In the genomic region with DNA sequence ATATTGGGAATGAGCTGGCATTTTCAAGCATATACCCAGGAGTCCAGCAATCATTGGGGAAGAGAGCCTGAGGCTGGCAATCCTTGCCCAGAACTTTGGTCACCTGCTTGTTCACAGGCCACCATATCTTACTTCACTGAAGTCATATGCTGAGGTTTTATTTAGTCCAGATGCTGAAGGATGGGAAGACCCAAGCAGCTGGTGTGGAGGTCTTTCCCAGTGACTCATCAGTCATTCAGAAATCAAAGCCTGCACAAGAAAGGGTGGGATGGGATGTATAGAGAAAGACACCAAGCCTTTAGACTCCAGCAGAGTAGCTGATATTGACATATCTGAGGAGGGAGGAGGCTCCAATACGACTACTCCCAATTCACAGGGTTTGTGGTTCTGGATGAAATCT, we compare ENCODE assay signal across 23 cellular contexts. TPM values are rescaled to one million over a fixed set of nuclear protein-coding genes. Genes with fewer than 3 reads are reported as not detected.
DNase-seq lines count a peak whose midpoint lies in the region; ATAC-seq and TF ChIP-seq lines count a peak whose summit lies in the region.
"Had no signal": no experiment of that assay in that cellular context is flagged by ENCODE, and none has a peak within 500 bp of the region (broad histone marks: within the 10 kb centered on the region; RNA-seq: fewer than 3 reads in every experiment).

No MANE protein-coding gene starts in this region.

- no peak overlapping the region for H3K14ac ChIP-seq in IMR-90 (replicated peaks; ENCODE audit: low read depth, low read length)

- H2BK15ac ChIP-seq in IMR-90 (ENCODE audit: low read depth, low read length) = peak overlapping the region; percentile 46; the same call in 1 of the 3 replicates

- no peak overlapping the region for H3K9ac ChIP-seq in IMR-90 (ENCODE audit: low read depth, low read length)
- H3K9ac ChIP-seq: KMS-11, neural progenitor cell had no signal

- DNase-seq in IMR-90 (peak; percentile 76), brain pericyte (ENCODE audit: low read depth, low spot score) (peak; percentile 15), iris pigment epithelial cell (ENCODE audit: low read depth) (peak; percentile 39), T-helper 2 cell (no peak), left cardiac atrium (no peak)
- DNase-seq: activated CD4-positive, CD25-positive, alpha-beta regulatory T cell treated with anti-CD3 and anti-CD28 coated beads, Interleukin-2, amount 50 U/mL, for 72 hours; activated naive CD4-positive, alpha-beta T cell; activated T-cell treated with anti-CD3 and anti-CD28 coated beads, Interleukin-2, amount 50 U/mL, for 24 hours; anterior cingulate cortex; DMS153; effector CD8-positive, alpha-beta T cell; heart right ventricle; left ventricle myocardium superior; NCI-H1092; NCI-H1930; psoas muscle; small intestine had no signal

- no peak for TF ChIP-seq RAD21 in IMR-90 (IDR thresholded peaks at IDR 0.05; ENCODE audit: low read length)

- H3K23ac ChIP-seq in IMR-90 (ENCODE audit: low read depth, low read length) = no peak overlapping the region

- H3K79me2 ChIP-seq in ACC112 (ENCODE audit: control insufficient read depth, insufficient read depth, low read length, unreplicated experiment) = no peaks in the 10 kb centered on the region

- CTCF ChIA-PET in IMR-90 (lab: Yijun Ruan, JAX) = no interaction called here

- H3K36me3 ChIP-seq in ACC112 (ENCODE audit: insufficient read depth, low read length) (no peaks in the 10 kb centered on the region), IMR-90 (ENCODE audit: control insufficient read depth, insufficient read depth, low read length) (no peaks in the 10 kb centered on the region)
- H3K36me3 ChIP-seq: esophagus muscularis mucosa, heart right ventricle, neural progenitor cell had no signal

- H3K9me1 ChIP-seq in IMR-90 (ENCODE audit: insufficient read depth, low read length) = no peaks in the 10 kb centered on the region

- peak; percentile 15 for ATAC-seq in IMR-90 (ENCODE audit: low read depth)
- ATAC-seq in GM18909 (IDR thresholded peaks at IDR 0.05; ENCODE audit: poor library complexity, unreplicated experiment) = no peak
- ATAC-seq in left cardiac atrium = no peak
- ATAC-seq in HG03460 (IDR thresholded peaks at IDR 0.05; ENCODE audit: unreplicated experiment) = no peak
- ATAC-seq: left ventricle myocardium superior, psoas muscle had no signal

- no peak overlapping the region for H4K8ac ChIP-seq in IMR-90 (ENCODE audit: low read depth in 2 of 2, low read length in 2 of 2)

- intact Hi-C loops in IMR-90 (cut with micrococcal nuclease) (loop anchor here (5.0 kb wide), 1 partner anchor 34 kb away; no protein-coding TSS in a partner anchor), left cardiac atrium (cut with DNase I) (no loop called here)

- H3K4ac ChIP-seq in IMR-90 (ENCODE audit: low read depth, low read length) = no peak overlapping the region

- no peak overlapping the region for H3K4me2 ChIP-seq in IMR-90 (ENCODE audit: low read depth, low read length)
- H3K4me2 ChIP-seq: KMS-11, neural progenitor cell had no signal

- H2BK20ac ChIP-seq in IMR-90 (ENCODE audit: low read depth, low read length) = no peak overlapping the region; the same call in 1 of the 2 replicates

- peak overlapping the region; percentile 14; the same call in 1 of the 2 replicates for H4K91ac ChIP-seq in IMR-90 (ENCODE audit: insufficient read depth, low read depth, low read length)

- H3K18ac ChIP-seq in IMR-90 (ENCODE audit: low read depth, low read length) = no peak overlapping the region

- no peaks in the 10 kb centered on the region for H4K20me1 ChIP-seq in IMR-90 (ENCODE audit: insufficient read depth, low read length)

- H2BK120ac ChIP-seq in IMR-90 (ENCODE audit: low read depth, low read length) = 0 out of 2 replicates have a peak overlapping the region, but pooled peaks have one; percentile 10

- in situ Hi-C loops in IMR-90 (cut with MboI; ENCODE audit: low sequenced_read_pairs) = no loop called here

- H2AK9ac ChIP-seq in IMR-90 (replicated peaks; ENCODE audit: low read depth, low read length, poor library complexity) = no peak overlapping the region

- H2AK5ac ChIP-seq in IMR-90 (ENCODE audit: low read depth, low read length) = peak overlapping the region; percentile 15; the same call in 1 of the 2 replicates

- POLR2A ChIA-PET in IMR-90 (lab: Charles Lee; ENCODE audit: unreplicated experiment) = no interaction called here

- H3K27me3 ChIP-seq in ACC112 (ENCODE audit: insufficient read depth, low read length) (no peaks in the 10 kb centered on the region), IMR-90 (ENCODE audit: control insufficient read depth, insufficient read depth, low read length) (no peaks in the 10 kb centered on the region; the same call in 1 of the 2 replicates)
- H3K27me3 ChIP-seq: esophagus muscularis mucosa, heart right ventricle, neural progenitor cell had no signal

- no peak for TF ChIP-seq POLR2A in IMR-90 (IDR thresholded peaks at IDR 0.05; ENCODE audit: low read depth, low read length)

- no peak overlapping the region for H2BK5ac ChIP-seq in IMR-90 (ENCODE audit: low read depth, low read length, poor library complexity, severe bottlenecking)

- H3K27ac ChIP-seq in ACC112 (ENCODE audit: low read depth, low read length) (peak overlapping the region; percentile 84), IMR-90 (ENCODE audit: insufficient read depth, low read length) (no peak overlapping the region)
- H3K27ac ChIP-seq: esophagus muscularis mucosa, KMS-11, neural progenitor cell, psoas muscle had no signal

- dilution Hi-C loops in IMR-90 (cut with HindIII; ENCODE audit: low sequenced_read_pairs, unreplicated experiment) = no loop called here

- H2AFZ ChIP-seq in ACC112 (ENCODE audit: low read length, unreplicated experiment) (no peak overlapping the region), IMR-90 (replicated peaks; ENCODE audit: low read length, poor library complexity) (no peak overlapping the region)
- H2AFZ ChIP-seq: neural progenitor cell had no signal

- H3K4me1 ChIP-seq in ACC112 (ENCODE audit: control insufficient read depth, insufficient read depth, low read length, unreplicated experiment) (peaks cover 41% of the 10 kb centered on the region), IMR-90 (ENCODE audit: control insufficient read depth, insufficient read depth, low read length) (peaks cover 3% of the 10 kb centered on the region; the same call in 1 of the 2 replicates)
- H3K4me1 ChIP-seq: esophagus muscularis mucosa, neural progenitor cell, psoas muscle had no signal

- no peaks in the 10 kb centered on the region for H3K9me3 ChIP-seq in IMR-90 (ENCODE audit: control insufficient read depth, insufficient read depth, low read length)
- H3K9me3 ChIP-seq: esophagus muscularis mucosa, heart right ventricle, psoas muscle had no signal

- no TSS peak for BruUV-seq in IMR-90 (replicated peaks; lab: Mats Ljungman, UMichigan)

- WGBS in IMR-90 (ENCODE audit: extremely low coverage in 2 of 2, insufficient read length in 1 of 2), 2 experiments = no CpG with 5 or more reads among the region's 1 CpG

- H3K56ac ChIP-seq in IMR-90 (ENCODE audit: extremely low read depth, insufficient read depth, low read length) = no peak overlapping the region

- no peak overlapping the region for H3K4me3 ChIP-seq in ACC112 (ENCODE audit: low read depth, low read length)
- no peak overlapping the region for H3K4me3 ChIP-seq in IMR-90 (ENCODE audit: insufficient read depth, low read depth, low read length)
- H3K4me3 ChIP-seq: esophagus muscularis mucosa, heart right ventricle, neural progenitor cell, psoas muscle had no signal

- H4K5ac ChIP-seq in IMR-90 (ENCODE audit: low read depth, low read length) = peak overlapping the region; percentile 24; the same call in 1 of the 2 replicates

- no peaks in the 10 kb centered on the region for H3K79me1 ChIP-seq in IMR-90 (ENCODE audit: low read depth in 1 of 2, low read length in 2 of 2)

- no peak for TF ChIP-seq CTCF in IMR-90 (conservative IDR thresholded peaks at IDR 0.05; ENCODE audit: low read depth, low read length)

TF ChIP-seq in IMR-90, 13 proteins besides CTCF, POLR2A, EP300 and RAD21:
- TF ChIP-seq MXI1 (IDR thresholded peaks at IDR 0.05; ENCODE audit: borderline replicate concordance, low read depth, low read length) = no peak
- TF ChIP-seq ELK1 (IDR thresholded peaks at IDR 0.05; ENCODE audit: borderline replicate concordance, low read depth, low read length) = no peak
- TF ChIP-seq FOS (IDR thresholded peaks at IDR 0.05; ENCODE audit: low read depth, low read length) = peak; percentile 11; the same call in 1 of the 2 replicates
- TF ChIP-seq, protein P1, sequence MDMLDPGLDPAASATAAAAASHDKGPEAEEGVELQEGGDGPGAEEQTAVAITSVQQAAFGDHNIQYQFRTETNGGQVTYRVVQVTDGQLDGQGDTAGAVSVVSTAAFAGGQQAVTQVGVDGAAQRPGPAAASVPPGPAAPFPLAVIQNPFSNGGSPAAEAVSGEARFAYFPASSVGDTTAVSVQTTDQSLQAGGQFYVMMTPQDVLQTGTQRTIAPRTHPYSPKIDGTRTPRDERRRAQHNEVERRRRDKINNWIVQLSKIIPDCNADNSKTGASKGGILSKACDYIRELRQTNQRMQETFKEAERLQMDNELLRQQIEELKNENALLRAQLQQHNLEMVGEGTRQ (IDR thresholded peaks at IDR 0.05; ENCODE audit: low read depth, low read length) = no peak
- no peak for TF ChIP-seq RFX5 (IDR thresholded peaks at IDR 0.05; ENCODE audit: low read depth, low read length)

RNA-seq across cellular contexts. Expression of gene PHLDB2, which starts 13.1 kb away (rescaled TPM):
- total RNA-seq in IMR-90 (2012; rRNA removed) (27.2 and 28.7 TPM in 2 replicates), left cardiac atrium (10 to 100 TPM; 29.0 to 31.2 TPM)
- polyA plus RNA-seq in IMR-90 (2012; rRNA removed) = 8.0 and 10.6 TPM in 2 replicates
- 2.4 and 2.9 TPM in 2 replicates for polyA plus RNA-seq in IMR-90 (2012; cell fraction: cytosol; rRNA removed)
- polyA plus RNA-seq in IMR-90 (2012; cell fraction: nucleus; rRNA removed; ENCODE audit: low replicate concordance) = 4.0 and 19.6 TPM in 2 replicates

Comparison
In these comparisons a context has a peak if more than half of its experiments do, and no peak if none do; other contexts are left out.
1. DNase-seq: peak in IMR-90 (single experiment), brain pericyte (single experiment) and iris pigment epithelial cell (single experiment); none in T-helper 2 cell (0 of 5) and left cardiac atrium (single experiment).